Comparison of ENCODE assay signal across 1 cellular context in genomic region chr16:84613408-84614071, GRCh38.
TF ChIP-seq lines count a peak whose summit lies in the region.

No MANE protein-coding gene starts in this region.

TF ChIP-seq in SK-N-SH treated with all-trans-retinoic acid at 6 μM for 48 hours, 23 proteins besides CTCF, POLR2A, EP300 and RAD21 (continued from another document):
- TF ChIP-seq RARB (CRISPR knock-in tag; IDR thresholded peaks at IDR 0.05) (no peak), TOX (CRISPR knock-in tag; IDR thresholded peaks at IDR 0.05; ENCODE audit: borderline replicate concordance) (no peak), ESRRG (CRISPR knock-in tag; IDR thresholded peaks at IDR 0.05) (no peak), BACH2 (CRISPR knock-in tag; IDR thresholded peaks at IDR 0.05; ENCODE audit: borderline replicate concordance) (no peak), CREB5 (CRISPR knock-in tag; IDR thresholded peaks at IDR 0.05; ENCODE audit: low read depth) (no peak)
TF ChIP-seq in SK-N-SH treated with all-trans-retinoic acid at 6 μM for 48 hours: peak in this region for 0.
